Comparison of ENCODE assay signal across 11 cellular contexts in the genomic region with DNA sequence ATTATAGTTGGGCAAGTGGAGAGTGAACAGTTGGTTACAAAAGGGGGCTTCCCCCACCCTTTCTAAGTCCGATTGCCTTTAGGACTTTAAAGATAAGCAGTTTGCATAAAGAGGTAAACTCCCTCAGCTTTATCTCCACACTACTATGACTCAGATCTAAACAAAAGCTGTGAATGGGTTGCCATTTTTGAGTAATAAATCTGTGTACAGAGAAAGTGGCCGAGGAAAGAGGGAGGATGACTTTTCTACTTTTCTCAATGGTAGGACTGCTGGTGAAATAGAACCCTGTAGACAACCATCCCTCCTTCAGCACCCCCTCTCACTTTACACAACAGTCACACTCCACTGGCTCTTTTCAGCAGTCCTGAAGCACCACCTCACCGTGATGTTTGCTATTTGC.
A peak's percentile ranks its signal among the peaks of the same experiment; 100 is the strongest.
DNase-seq lines count a peak whose midpoint lies in the region; ATAC-seq and TF ChIP-seq lines count a peak whose summit lies in the region.
"Had no signal": no experiment of that assay in that cellular context is flagged by ENCODE, and none has a peak within 500 bp of the region (broad histone marks: within the 10 kb centered on the region; RNA-seq: fewer than 3 reads in every experiment).

No MANE protein-coding gene starts in this region.

- no peak overlapping the region for H3K27ac ChIP-seq in fibroblast of lung (ENCODE audit: insufficient read depth, low read length)
- H3K27ac ChIP-seq in suprapubic skin: no peak overlapping the region
- H3K27ac ChIP-seq in neuronal stem cell (replicated peaks; ENCODE audit: low read length): no peak overlapping the region

- no peak overlapping the region for H4K91ac ChIP-seq in neuronal stem cell (ENCODE audit: low read depth, low read length, poor library complexity)

- H3K79me1 ChIP-seq in neuronal stem cell (ENCODE audit: low read depth, low read length): no peaks in the 10 kb centered on the region

- H3K4me2 ChIP-seq in fibroblast of lung (ENCODE audit: extremely low read depth, insufficient read depth, low read length) (no peak overlapping the region), neuronal stem cell (ENCODE audit: insufficient read depth, low read length, poor library complexity, severe bottlenecking) (no peak overlapping the region)

- H3K36me3 ChIP-seq in fibroblast of lung (ENCODE audit: control insufficient read depth, insufficient read depth, low read length) (no peaks in the 10 kb centered on the region), suprapubic skin (peaks cover 5% of the 10 kb centered on the region), neuronal stem cell (replicated peaks in 1 of 2; ENCODE audit: control insufficient read depth in 2 of 2, insufficient read depth in 2 of 2, low read length in 2 of 2) (peaks cover 0 to 2% of the 10 kb centered on the region in 2 donors)

- no peak overlapping the region for H3K23ac ChIP-seq in neuronal stem cell (ENCODE audit: low read depth, low read length, poor library complexity)

- H4K20me1 ChIP-seq in fibroblast of lung (ENCODE audit: control insufficient read depth, extremely low read depth, insufficient read depth, low read length): no peaks in the 10 kb centered on the region

- no peak overlapping the region for H3K4me3 ChIP-seq in fibroblast of lung (replicated peaks in 1 of 4; ENCODE audit: control extremely low read depth in 1 of 4, insufficient read depth in 1 of 4, low read depth in 3 of 4, low read length in 4 of 4)
- H3K4me3 ChIP-seq in suprapubic skin: no peak overlapping the region
- no peak overlapping the region for H3K4me3 ChIP-seq in neuronal stem cell (ENCODE audit: low read length in 2 of 2)

- no peak for TF ChIP-seq POLR2A in suprapubic skin (IDR thresholded peaks at IDR 0.05)

- TF ChIP-seq CTCF in fibroblast of lung (conservative IDR thresholded peaks at IDR 0.05 in 1 of 2, IDR thresholded peaks at IDR 0.05 in 1 of 2; ENCODE audit: low read depth in 1 of 2, low read length in 2 of 2) (no peak), suprapubic skin (IDR thresholded peaks at IDR 0.05) (no peak)

- ATAC-seq in GM18519 (IDR thresholded peaks at IDR 0.05; ENCODE audit: low FRiP score, unreplicated experiment) (peak; percentile 93), GM21447 (IDR thresholded peaks at IDR 0.05; ENCODE audit: unreplicated experiment) (peak; percentile 91), HG03196 (IDR thresholded peaks at IDR 0.05; ENCODE audit: unreplicated experiment) (peak; percentile 76)
- ATAC-seq: HepG2, sciatic nerve had no signal

- no peak for TF ChIP-seq EP300 in suprapubic skin (IDR thresholded peaks at IDR 0.05)

- no peak overlapping the region for H2BK120ac ChIP-seq in neuronal stem cell (ENCODE audit: low read depth, low read length)

- no peak overlapping the region for H2BK15ac ChIP-seq in neuronal stem cell (ENCODE audit: low read length)

- DNase-seq in fibroblast of lung (ENCODE audit: low read depth in 2 of 2) (peak; percentile 39 to 53), superior temporal gyrus (ENCODE audit: extremely low spot score) (no peak), suprapubic skin (ENCODE audit: low spot score in 2 of 2) (no peak), GDM1 (lab: John Stamatoyannopoulos, UW) (no peak), neuronal stem cell (ENCODE audit: low spot score) (no peak)
- DNase-seq: kidney had no signal

- 67% methylated on average over 3 of the region's 3 CpGs for WGBS in suprapubic skin
- WGBS in neuronal stem cell (ENCODE audit: extremely low coverage in 2 of 2, insufficient read length in 2 of 2, insufficient replicate concordance in 1 of 2), 2 donors: no CpG with 5 or more reads among the region's 3 CpGs

- no peak overlapping the region for H3K18ac ChIP-seq in neuronal stem cell (ENCODE audit: low read length)

- H3K9ac ChIP-seq in fibroblast of lung (ENCODE audit: insufficient read depth, low read length): no peak overlapping the region
- no peak overlapping the region for H3K9ac ChIP-seq in neuronal stem cell (ENCODE audit: low read depth, low read length, poor library complexity)

- H3K9me3 ChIP-seq in fibroblast of lung (ENCODE audit: control insufficient read depth, insufficient read depth, low read depth, low read length) (no peaks in the 10 kb centered on the region), suprapubic skin (no peaks in the 10 kb centered on the region), neuronal stem cell (replicated peaks in 1 of 2; ENCODE audit: control insufficient read depth in 2 of 2, insufficient read depth in 1 of 2, low read depth in 1 of 2, low read length in 2 of 2) (peaks cover 0 to 4% of the 10 kb centered on the region in 2 donors)

- H2AFZ ChIP-seq in fibroblast of lung (ENCODE audit: low read length) (no peak overlapping the region), neuronal stem cell (ENCODE audit: low read length) (no peak overlapping the region)

- no peak overlapping the region for H2BK5ac ChIP-seq in neuronal stem cell (ENCODE audit: low read length)

- H3K14ac ChIP-seq in neuronal stem cell (ENCODE audit: low read length): no peak overlapping the region

- H3K4ac ChIP-seq in neuronal stem cell (ENCODE audit: low read length): no peak overlapping the region

- H4K8ac ChIP-seq in neuronal stem cell (ENCODE audit: low read depth, low read length): no peak overlapping the region

- no peak overlapping the region for H2AK5ac ChIP-seq in neuronal stem cell (ENCODE audit: low read depth, low read length)

- H3K27me3 ChIP-seq in fibroblast of lung (ENCODE audit: control insufficient read depth, insufficient read depth, low read length): no peaks in the 10 kb centered on the region
- no peaks in the 10 kb centered on the region for H3K27me3 ChIP-seq in suprapubic skin
- no peaks in the 10 kb centered on the region for H3K27me3 ChIP-seq in neuronal stem cell (ENCODE audit: control insufficient read depth in 3 of 3, insufficient read depth in 3 of 3, low read depth in 1 of 3, low read length in 3 of 3)

- H2BK12ac ChIP-seq in neuronal stem cell (ENCODE audit: low read length): no peak overlapping the region

- H3K79me2 ChIP-seq in fibroblast of lung (ENCODE audit: control insufficient read depth, insufficient read depth, low read length): peaks cover 55% of the 10 kb centered on the region

- H3K4me1 ChIP-seq in fibroblast of lung (ENCODE audit: control insufficient read depth, extremely low read depth, insufficient read depth, low read length): peaks cover 2% of the 10 kb centered on the region
- H3K4me1 ChIP-seq in suprapubic skin: no peaks in the 10 kb centered on the region
- H3K4me1 ChIP-seq in neuronal stem cell (ENCODE audit: control insufficient read depth in 2 of 2, insufficient read depth in 1 of 2, low read depth in 1 of 2, low read length in 2 of 2): no peaks in the 10 kb centered on the region

Comparison
In these comparisons a context has a peak if more than half of its experiments do, and no peak if none do; other contexts are left out.
1. DNase-seq: peak in fibroblast of lung (2 of 2); none in superior temporal gyrus (single experiment), suprapubic skin (0 of 2), GDM1 (single experiment) and neuronal stem cell (single experiment).
2. Peak in every context shown above with its lines, with median percentiles within 50 percentile points of each other: ATAC-seq.